ENCODE assay signal across 8 cellular contexts in genomic region chr4:2811830-2812599, GRCh38. TPM values are rescaled to one million over a fixed set of nuclear protein-coding genes. Genes with fewer than 3 reads are reported as not detected.
DNase-seq lines count a peak whose midpoint lies in the region; ATAC-seq and TF ChIP-seq lines count a peak whose summit lies in the region.

No MANE protein-coding gene starts in this region.

- H3K9me3 ChIP-seq in OCI-LY7 (ENCODE audit: low read length) (no peaks in the 10 kb centered on the region), parathyroid adenoma (ENCODE audit: control insufficient read depth, low read length) (no peaks in the 10 kb centered on the region)

- ATAC-seq in GM18873 (IDR thresholded peaks at IDR 0.05; ENCODE audit: low FRiP score, unreplicated experiment) (peak; percentile 72), HG03108 (IDR thresholded peaks at IDR 0.05; ENCODE audit: unreplicated experiment) (peak; percentile 78)
- ATAC-seq in activated T-helper 17 cell treated with anti-CD3 and anti-CD28 coated beads, Interleukin-2, amount 50 U/mL, for 72 hours (replicated peaks), result peak; percentile 86

- intact Hi-C loops in OCI-LY7 (cut with micrococcal nuclease; ENCODE audit: unreplicated experiment), result loop anchor here (1.0 to 2.0 kb wide), 2 partner anchors 23 to 25 kb away; no protein-coding TSS in a partner anchor

- H3K4me3 ChIP-seq in OCI-LY7 (ENCODE audit: low read depth, low read length, poor library complexity, severe bottlenecking), result peak overlapping the region; percentile 67
- H3K4me3 ChIP-seq in parathyroid adenoma (ENCODE audit: low read depth, low read length), result no peak overlapping the region

- peak overlapping the region; percentile 69; the same call in 1 of the 2 replicates for H2AFZ ChIP-seq in OCI-LY7 (ENCODE audit: low read length)
- H2AFZ ChIP-seq in parathyroid adenoma, result no peak overlapping the region

- H3K9ac ChIP-seq in parathyroid adenoma, result no peak overlapping the region

- no peaks in the 10 kb centered on the region for H3K9me3 Mint-ChIP-seq in activated T-helper 17 cell treated with anti-CD3 and anti-CD28 coated beads, Interleukin-2, amount 50 U/mL, for 72 hours

- H3K4me2 ChIP-seq in OCI-LY7 (ENCODE audit: low read length) (peak overlapping the region; percentile 78), parathyroid adenoma (ENCODE audit: low read length) (peak overlapping the region; percentile 26)

- POLR2A ChIA-PET in OCI-LY7 (lab: Charles Lee), result interaction anchor here (0.6 to 2.3 kb wide), 5 partner anchors 10 to 627 kb away, joined by 3 to 5 read pairs (median 4); no protein-coding TSS in a partner anchor

- peak overlapping the region; percentile 95 for H3K4me3 Mint-ChIP-seq in activated T-helper 17 cell treated with anti-CD3 and anti-CD28 coated beads, Interleukin-2, amount 50 U/mL, for 72 hours

- H3K4me1 ChIP-seq in OCI-LY7 (ENCODE audit: insufficient read depth, low read length, poor library complexity, severe bottlenecking) (peaks cover 33% of the 10 kb centered on the region), parathyroid adenoma (peaks cover 8% of the 10 kb centered on the region)

- H3K27ac ChIP-seq in OCI-LY7 (ENCODE audit: low read depth, low read length, poor library complexity, severe bottlenecking) (peak overlapping the region; percentile 48), parathyroid adenoma (peak overlapping the region; percentile 29)

- BruUV-seq in OCI-LY7 (replicated peaks; lab: Mats Ljungman, UMichigan), result no TSS peak

- TF ChIP-seq CTCF in OCI-LY7 (conservative IDR thresholded peaks at IDR 0.05; ENCODE audit: low read length), result no peak
- no peak for TF ChIP-seq CTCF in parathyroid adenoma (IDR thresholded peaks at IDR 0.05)

- H3K36me3 Mint-ChIP-seq in activated T-helper 17 cell treated with anti-CD3 and anti-CD28 coated beads, Interleukin-2, amount 50 U/mL, for 72 hours (ENCODE audit: low read depth), result peaks cover 46% of the 10 kb centered on the region

- H3K4me1 Mint-ChIP-seq in activated T-helper 17 cell treated with anti-CD3 and anti-CD28 coated beads, Interleukin-2, amount 50 U/mL, for 72 hours, result peaks cover 45% of the 10 kb centered on the region

- no peaks in the 10 kb centered on the region for H3K27me3 ChIP-seq in parathyroid adenoma (ENCODE audit: control insufficient read depth, insufficient read depth, low read length)

- DNase-seq in AG08395 (ENCODE audit: low spot score) (peak; percentile 67), OCI-LY7 (ENCODE audit: low spot score) (peak; percentile 88), foreskin melanocyte (peak; percentile 81), HPDE6-E6E7 (ENCODE audit: extremely low spot score) (no peak)

- H3K36me3 ChIP-seq in OCI-LY7 (ENCODE audit: insufficient read depth, low read length) (no peaks in the 10 kb centered on the region), parathyroid adenoma (ENCODE audit: control insufficient read depth, insufficient read depth, low read length) (no peaks in the 10 kb centered on the region)

- no peaks in the 10 kb centered on the region for H3K27me3 Mint-ChIP-seq in activated T-helper 17 cell treated with anti-CD3 and anti-CD28 coated beads, Interleukin-2, amount 50 U/mL, for 72 hours

- no peaks in the 10 kb centered on the region for H3K79me2 ChIP-seq in OCI-LY7 (ENCODE audit: insufficient read depth, low read depth, low read length)
- no peaks in the 10 kb centered on the region for H3K79me2 ChIP-seq in parathyroid adenoma

- H3K9me2 ChIP-seq in OCI-LY7 (ENCODE audit: insufficient read depth, low read length), result no peaks in the 10 kb centered on the region

- peak overlapping the region; percentile 93 for H3K27ac Mint-ChIP-seq in activated T-helper 17 cell treated with anti-CD3 and anti-CD28 coated beads, Interleukin-2, amount 50 U/mL, for 72 hours

- H4K20me1 ChIP-seq in OCI-LY7 (ENCODE audit: insufficient read depth, low read length), result no peaks in the 10 kb centered on the region

- CTCF ChIA-PET in OCI-LY7 (lab: Charles Lee; ENCODE audit: unreplicated experiment), result interaction anchor here (1.2 kb wide), 1 partner anchor 26 kb away, joined by 5 read pairs; no protein-coding TSS in a partner anchor

RNA-seq across cellular contexts. Expression of gene SH3BP2, which starts 19.1 kb away (rescaled TPM):
- 6.9 and 10.9 TPM in 2 replicates for total RNA-seq in OCI-LY7 (2014; rRNA removed; shearing (Covaris generic))
- total RNA-seq in OCI-LY7 (2022), result 23.8 and 31.6 TPM in 2 replicates
- 100 to 1,000 TPM in 1 of 2 donors, 10 to 100 TPM in 1; 83.5 to 122 TPM for total RNA-seq in activated T-helper 17 cell treated with anti-CD3 and anti-CD28 coated beads, Interleukin-2, amount 50 U/mL, for 72 hours

RNA-seq across cellular contexts. Expression of gene ADD1, which starts 31.6 kb away (rescaled TPM):
- 77.1 and 85.3 TPM in 2 replicates for total RNA-seq in OCI-LY7 (2014; rRNA removed; shearing (Covaris generic))
- total RNA-seq in OCI-LY7 (2022), result 108 TPM in 2 replicates
- total RNA-seq in activated T-helper 17 cell treated with anti-CD3 and anti-CD28 coated beads, Interleukin-2, amount 50 U/mL, for 72 hours, result 100 to 1,000 TPM; 220 to 254 TPM

RNA-seq across cellular contexts. Expression of gene TNIP2, which starts 55.9 kb away (rescaled TPM):
- 32.1 TPM in 2 replicates for total RNA-seq in OCI-LY7 (2014; rRNA removed; shearing (Covaris generic))
- total RNA-seq in OCI-LY7 (2022), result 26.2 and 28.3 TPM in 2 replicates
- 100 to 1,000 TPM in 1 of 2 donors, 10 to 100 TPM in 1; 80.1 to 110 TPM for total RNA-seq in activated T-helper 17 cell treated with anti-CD3 and anti-CD28 coated beads, Interleukin-2, amount 50 U/mL, for 72 hours
